1 cellular context compared by ENCODE assay signal in the genomic region with DNA sequence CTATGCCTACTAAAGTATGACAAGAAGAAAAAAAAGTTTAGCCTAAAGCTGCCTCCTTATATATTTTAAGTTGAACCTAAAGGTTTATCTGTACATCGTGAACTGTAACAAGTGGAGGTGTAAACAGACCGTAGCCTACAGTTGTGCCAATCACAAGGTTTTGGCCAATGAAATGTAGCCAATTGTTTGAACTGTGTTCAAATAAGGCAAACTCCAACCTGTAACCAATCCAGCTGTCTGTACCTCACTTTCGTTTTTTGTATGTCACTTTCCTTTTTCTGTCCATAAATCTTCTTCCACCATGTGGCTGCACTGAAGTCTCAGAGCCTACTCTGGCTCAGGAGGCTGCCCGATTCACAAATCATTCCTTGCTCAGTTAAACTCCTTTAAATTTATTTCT.
TF ChIP-seq lines count a peak whose summit lies in the region.

No MANE protein-coding gene starts in this region.

TF ChIP-seq in GM12878, 131 proteins besides CTCF, POLR2A, EP300 and RAD21:
- TF ChIP-seq PKNOX1 (IDR thresholded peaks at IDR 0.05) (peak; percentile 67), RB1 (IDR thresholded peaks at IDR 0.05; ENCODE audit: borderline replicate concordance) (no peak), CBFB (IDR thresholded peaks at IDR 0.05; ENCODE audit: low read depth) (no peak), STAT3 (IDR thresholded peaks at IDR 0.05; ENCODE audit: low read depth, low read length) (no peak), BCLAF1 (IDR thresholded peaks at IDR 0.05) (no peak)
